In genomic region chr22:39478461-39478860, GRCh38 we compare ENCODE assay signal across 11 cellular contexts. TPM values are rescaled to one million over a fixed set of nuclear protein-coding genes. Genes with fewer than 3 reads are reported as not detected.
DNase-seq lines count a peak whose midpoint lies in the region; ATAC-seq, FAIRE-seq and TF ChIP-seq lines count a peak whose summit lies in the region.
"Had no signal": no experiment of that assay in that cellular context is flagged by ENCODE, and none has a peak within 500 bp of the region (broad histone marks: within the 10 kb centered on the region; RNA-seq: fewer than 3 reads in every experiment).

No MANE protein-coding gene starts in this region.

- TF ChIP-seq POLR2A in breast epithelium (IDR thresholded peaks at IDR 0.05) (no peak), testis (IDR thresholded peaks at IDR 0.05) (no peak)

- no peaks in the 10 kb centered on the region for H3K4me1 Mint-ChIP-seq in MCF 10A (ENCODE audit: insufficient read depth, unreplicated experiment)
- peaks cover 23% of the 10 kb centered on the region for H3K4me1 Mint-ChIP-seq in WTC11

- TF ChIP-seq CTCF in MCF 10A (IDR thresholded peaks at IDR 0.05; ENCODE audit: unreplicated experiment) (no peak), breast epithelium (IDR thresholded peaks at IDR 0.05) (no peak), WTC11 (IDR thresholded peaks at IDR 0.05) (no peak), testis (IDR thresholded peaks at IDR 0.05) (no peak)

- H3K4me3 ChIP-seq in breast epithelium, result no peak overlapping the region
- no peak overlapping the region for H3K4me3 ChIP-seq in right cardiac atrium (ENCODE audit: low read length)
- H3K4me3 ChIP-seq in testis, result no peak overlapping the region
- H3K4me3 ChIP-seq in small intestine (ENCODE audit: low read depth in 1 of 2, low read length in 2 of 2), result no peak overlapping the region
- H3K4me3 ChIP-seq: transverse colon had no signal

- H3K27ac Mint-ChIP-seq in MCF 10A (ENCODE audit: low read depth, unreplicated experiment), result no peak overlapping the region
- H3K27ac Mint-ChIP-seq in WTC11, result no peak overlapping the region
- H3K27ac Mint-ChIP-seq: nephron had no signal

- intact Hi-C loops in MCF 10A (cut with micrococcal nuclease), result no loop called here
- intact Hi-C loops in breast epithelium (cut with DNase I; ENCODE audit: low total_unique reads), result no loop called here
- intact Hi-C loops in right cardiac atrium (cut with DNase I), result no loop called here
- intact Hi-C loops in testis (cut with DNase I; ENCODE audit: low total_unique reads), result no loop called here

- FAIRE-seq in small intestine (lab: Jason Lieb, UNC), result no peak

- CTCF ChIA-PET in MCF 10A (lab: Yijun Ruan, JAX), result interaction anchor here (0.5 to 1.6 kb wide), 5 partner anchors 15 to 160 kb away, joined by 3 to 5 read pairs (median 3); no protein-coding TSS in a partner anchor
- CTCF ChIA-PET in WTC11 (lab: Charles Lee), result interaction anchor here (0.6 to 2.7 kb wide), 13 partner anchors 9 to 135 kb away, joined by 3 to 14 read pairs (median 5); partner anchors contain the start of genes MIEF1 and TAB1

- H3K27ac ChIP-seq in breast epithelium, result no peak overlapping the region
- no peak overlapping the region for H3K27ac ChIP-seq in right cardiac atrium (ENCODE audit: low read length)
- H3K27ac ChIP-seq in testis, result no peak overlapping the region
- no peak overlapping the region for H3K27ac ChIP-seq in small intestine (ENCODE audit: low read depth in 1 of 2, low read length in 1 of 2)
- H3K27ac ChIP-seq: transverse colon had no signal

- H3K4me3 Mint-ChIP-seq in MCF 10A (ENCODE audit: unreplicated experiment), result no peak overlapping the region
- H3K4me3 Mint-ChIP-seq in WTC11, result no peak overlapping the region
- H3K4me3 Mint-ChIP-seq: nephron had no signal

- H3K9me3 Mint-ChIP-seq in MCF 10A (ENCODE audit: unreplicated experiment) (no peaks in the 10 kb centered on the region), WTC11 (no peaks in the 10 kb centered on the region)
- H3K9me3 Mint-ChIP-seq: nephron had no signal

- H3K9me3 ChIP-seq in breast epithelium (no peaks in the 10 kb centered on the region), right cardiac atrium (ENCODE audit: control insufficient read depth, low read length) (no peaks in the 10 kb centered on the region), testis (no peaks in the 10 kb centered on the region), small intestine (ENCODE audit: control insufficient read depth, low read depth) (no peaks in the 10 kb centered on the region)
- H3K9me3 ChIP-seq: transverse colon had no signal

- WGBS in right cardiac atrium, result 43% methylated on average over 8 of the region's 8 CpGs
- 51 to 100% methylated on average over 1 to 8 of the region's 8 CpGs for WGBS in testis, 2 donors
- 39 to 59% (median 40%) methylated on average over 8 of the region's 8 CpGs for WGBS in small intestine, 3 donors

- BruUV-seq in MCF 10A (replicated peaks; lab: Mats Ljungman, UMichigan), result no TSS peak

- ATAC-seq in WTC11 (peak; percentile 39), right cardiac atrium (peak; percentile 29 to 44), GM21360 (IDR thresholded peaks at IDR 0.05; ENCODE audit: unreplicated experiment) (no peak)

- H3K27me3 ChIP-seq in breast epithelium (no peaks in the 10 kb centered on the region), right cardiac atrium (ENCODE audit: control insufficient read depth, insufficient read depth) (no peaks in the 10 kb centered on the region), testis (no peaks in the 10 kb centered on the region), small intestine (ENCODE audit: control insufficient read depth in 2 of 2, insufficient read depth in 2 of 2, low read length in 2 of 2) (no peaks in the 10 kb centered on the region)
- H3K27me3 ChIP-seq: transverse colon had no signal

- H3K36me3 ChIP-seq in breast epithelium, result no peaks in the 10 kb centered on the region
- no peaks in the 10 kb centered on the region for H3K36me3 ChIP-seq in testis (ENCODE audit: low read depth, missing control alignments)
- H3K36me3 ChIP-seq in small intestine (ENCODE audit: control insufficient read depth in 2 of 2, insufficient read depth in 2 of 2, low read length in 2 of 2), result peaks cover 0 to 2% of the 10 kb centered on the region in 2 donors
- H3K36me3 ChIP-seq: transverse colon had no signal

- POLR2A ChIA-PET in MCF 10A (lab: Yijun Ruan, JAX), result interaction anchor here (0.8 to 1.5 kb wide), 2 partner anchors 12 to 23 kb away, joined by 4 to 5 read pairs; partner anchors contain the start of gene MIEF1
- POLR2A ChIA-PET in WTC11 (lab: Charles Lee), result no interaction called here

- H3K36me3 Mint-ChIP-seq in MCF 10A (ENCODE audit: insufficient read depth, unreplicated experiment), result no peaks in the 10 kb centered on the region
- H3K36me3 Mint-ChIP-seq in WTC11, result no peaks in the 10 kb centered on the region

- DNase-seq in MCF 10A (ENCODE audit: unreplicated experiment) (peak; percentile 42), breast epithelium (ENCODE audit: low spot score in 2 of 2) (no peak), WTC11 (ENCODE audit: low spot score) (peak; percentile 70), right cardiac atrium (peak in 1 of 3 donors; percentile 71), testis (peak; percentile 58), small intestine (no peak), NCI-H1694 treated with DMSO at 0.1 percent for 48 hours (lab: John Stamatoyannopoulos, UW) (no peak)
- DNase-seq: NCI-H526, transverse colon had no signal

- H3K4me1 ChIP-seq in breast epithelium (no peaks in the 10 kb centered on the region), right cardiac atrium (ENCODE audit: control insufficient read depth, insufficient read depth, low read length) (peaks cover 7% of the 10 kb centered on the region), testis (peaks cover 26% of the 10 kb centered on the region), small intestine (ENCODE audit: control insufficient read depth in 2 of 2, insufficient read depth in 1 of 2, low read depth in 1 of 2, low read length in 1 of 2) (no peaks in the 10 kb centered on the region)

- no peaks in the 10 kb centered on the region for H3K27me3 Mint-ChIP-seq in MCF 10A (ENCODE audit: insufficient read depth, unreplicated experiment)
- H3K27me3 Mint-ChIP-seq in WTC11 (ENCODE audit: low read depth), result no peaks in the 10 kb centered on the region

TF ChIP-seq in WTC11, 78 proteins besides CTCF, POLR2A, EP300 and RAD21 (continues in another document):
- TF ChIP-seq FOXJ3 (CRISPR knock-in tag; IDR thresholded peaks at IDR 0.05; ENCODE audit: borderline replicate concordance) (no peak), TCF7 (CRISPR knock-in tag; IDR thresholded peaks at IDR 0.05; ENCODE audit: low read depth) (no peak), NR3C1 (CRISPR knock-in tag; conservative IDR thresholded peaks at IDR 0.05; ENCODE audit: low read depth) (no peak), AR (CRISPR knock-in tag; IDR thresholded peaks at IDR 0.05) (no peak)

RNA-seq across cellular contexts. Expression of gene MGAT3, which starts 21.6 kb away (rescaled TPM):
- total RNA-seq in MCF 10A (2022), result not detected in 2 replicates
- total RNA-seq in breast epithelium, result 1 to 10 TPM; 1.9 to 9.4 (median 3.9) TPM
- 10.3 to 11.4 TPM (median 11.4 TPM) in 3 replicates for total RNA-seq in WTC11 (2021)
- total RNA-seq in right cardiac atrium, result 10 to 100 TPM in 1 of 4 donors, 1 to 10 TPM in 3; 7.3 to 11.6 (median 9.6) TPM
- polyA plus RNA-seq in right cardiac atrium, result 8.7 TPM
- total RNA-seq in testis, result 1 to 10 TPM; 4.6 to 6.4 TPM
- polyA plus RNA-seq in testis (ENCODE audit: insufficient read depth, low read depth, low replicate concordance), result 9.7 TPM
- 10 to 100 TPM; 11.1 to 21.6 (median 12.7) TPM for polyA plus RNA-seq in small intestine

RNA-seq across cellular contexts. Expression of gene MIEF1, which starts 23.6 kb away (rescaled TPM):
- 37.0 and 40.2 TPM in 2 replicates for total RNA-seq in MCF 10A (2022)
- 10 to 100 TPM; 19.7 to 24.3 (median 22.9) TPM for total RNA-seq in breast epithelium
- total RNA-seq in WTC11 (2021), result 31.5 to 38.7 TPM (median 31.9 TPM) in 3 replicates
- total RNA-seq in right cardiac atrium, result 10 to 100 TPM; 16.3 to 22.2 (median 18.7) TPM
- 9.0 TPM for polyA plus RNA-seq in right cardiac atrium
- total RNA-seq in testis, result 100 to 1,000 TPM in 1 of 2 donors, 10 to 100 TPM in 1; 60.6 to 120 TPM
- polyA plus RNA-seq in testis (ENCODE audit: insufficient read depth, low read depth, low replicate concordance), result 78.2 TPM
- polyA plus RNA-seq in small intestine, result 10 to 100 TPM; 12.2 to 22.1 (median 15.4) TPM

RNA-seq across cellular contexts. Expression of gene ATF4, which starts 41.9 kb away (rescaled TPM):
- total RNA-seq in MCF 10A (2022) (717 and 764 TPM in 2 replicates), breast epithelium (100 to 1,000 TPM; 339 to 403 (median 347) TPM), WTC11 (2021) (361 to 460 TPM (median 371 TPM) in 3 replicates), right cardiac atrium (100 to 1,000 TPM; 156 to 254 (median 177) TPM), testis (100 to 1,000 TPM; 192 to 228 TPM)
- polyA plus RNA-seq in right cardiac atrium (244 TPM), testis (ENCODE audit: insufficient read depth, low read depth, low replicate concordance) (227 TPM), small intestine (100 to 1,000 TPM; 471 to 709 (median 539) TPM)

RNA-seq across cellular contexts. Expression of gene RPS19BP1, which starts 54.1 kb away (rescaled TPM):
- total RNA-seq in MCF 10A (2022) (104 and 106 TPM in 2 replicates), breast epithelium (100 to 1,000 TPM; 112 to 177 (median 159) TPM), WTC11 (2021) (88.9 to 102 TPM (median 89.0 TPM) in 3 replicates), right cardiac atrium (10 to 100 TPM; 55.1 to 75.5 (median 61.8) TPM), testis (100 to 1,000 TPM; 156 to 158 TPM)
- polyA plus RNA-seq in right cardiac atrium (155 TPM), testis (ENCODE audit: insufficient read depth, low read depth, low replicate concordance) (97.7 TPM), small intestine (100 to 1,000 TPM; 179 to 186 (median 183) TPM)

Comparison
In these comparisons a context has a peak if more than half of its experiments do, and no peak if none do; other contexts are left out.
1. DNase-seq: peak in MCF 10A (single experiment), WTC11 (single experiment) and testis (single experiment); none in breast epithelium (0 of 2), small intestine (single experiment) and NCI-H1694 treated with DMSO at 0.1 percent for 48 hours (single experiment).